15 cellular contexts compared by ENCODE assay signal in the genomic region with DNA sequence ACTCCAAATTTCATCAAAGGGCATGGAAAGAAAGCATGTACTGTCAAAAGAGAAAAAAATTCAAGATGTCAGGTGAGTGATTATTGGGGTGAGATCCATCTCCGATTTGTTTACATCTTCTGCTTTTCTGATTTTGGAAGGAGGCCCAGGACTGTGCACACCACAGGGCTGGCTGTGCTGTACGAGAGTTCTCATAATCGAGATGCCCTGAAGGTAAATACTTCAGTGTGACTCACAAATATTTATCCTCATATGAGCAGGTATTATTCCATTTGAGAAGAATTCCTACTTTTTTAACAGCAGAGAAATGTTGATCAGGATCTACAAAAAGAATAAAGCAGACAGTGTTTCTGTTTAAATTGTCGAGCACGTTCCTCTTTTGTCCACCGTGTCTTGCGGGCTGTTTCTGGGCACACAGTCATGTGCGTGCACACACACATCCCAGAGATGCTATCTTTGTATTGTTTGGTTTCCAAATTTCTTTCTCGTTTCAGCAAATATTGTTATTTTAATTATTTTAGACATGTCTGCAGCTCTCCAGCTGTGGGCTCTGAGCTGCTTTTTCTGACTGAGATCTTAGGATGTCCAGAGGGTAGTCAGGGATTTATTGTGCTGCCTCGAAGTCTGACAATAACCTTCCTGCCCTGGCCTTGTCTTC.
A peak's percentile ranks its signal among the peaks of the same experiment; 100 is the strongest.
DNase-seq lines count a peak whose midpoint lies in the region; ATAC-seq and TF ChIP-seq lines count a peak whose summit lies in the region.
"Had no signal": no experiment of that assay in that cellular context is flagged by ENCODE, and none has a peak within 500 bp of the region (broad histone marks: within the 10 kb centered on the region; RNA-seq: fewer than 3 reads in every experiment).

No MANE protein-coding gene starts in this region.

- intact Hi-C loops in Panc1 (cut with micrococcal nuclease; ENCODE audit: unreplicated experiment), result no loop called here

- H3K27me3 Mint-ChIP-seq in stimulated activated naive B cell treated with anti-CD40 and anti-IgM and Interleukin-4, amounts not matched to agents 10 μg/mL and 1 μg/mL and 100 μg/mL, for 72 hours, result no peaks in the 10 kb centered on the region
- H3K27me3 Mint-ChIP-seq: activated CD4-positive, alpha-beta T cell treated with anti-CD3 and anti-CD28 coated beads, Interleukin-2, amount 10 ng/mL, durations not matched to agents 24 days and 14 days had no signal

- peaks cover 0 to 6% of the 10 kb centered on the region in 2 donors for H3K4me1 Mint-ChIP-seq in stimulated activated naive B cell treated with anti-CD40 and anti-IgM and Interleukin-4, amounts not matched to agents 10 μg/mL and 1 μg/mL and 100 μg/mL, for 72 hours
- H3K4me1 Mint-ChIP-seq: CD4-positive, alpha-beta memory T cell had no signal

- H3K36me3 ChIP-seq in Panc1 (ENCODE audit: control insufficient read depth, insufficient read depth, low read length), result no peaks in the 10 kb centered on the region

- CTCF ChIA-PET in Panc1 (lab: Charles Lee), result no interaction called here

- H3K4me3 Mint-ChIP-seq in stimulated activated naive B cell treated with anti-CD40 and anti-IgM and Interleukin-4, amounts not matched to agents 10 μg/mL and 1 μg/mL and 100 μg/mL, for 72 hours, result no peak overlapping the region
- H3K4me3 Mint-ChIP-seq: activated CD4-positive, alpha-beta T cell treated with anti-CD3 and anti-CD28 coated beads, Interleukin-2, amount 10 ng/mL, durations not matched to agents 24 days and 14 days; activated T-cell treated with anti-CD3 and anti-CD28 coated beads, Interleukin-2, amount 50 U/mL, for 4 hours; CD4-positive, alpha-beta memory T cell; T-helper 17 cell had no signal

- no peaks in the 10 kb centered on the region for H3K36me3 Mint-ChIP-seq in stimulated activated naive B cell treated with anti-CD40 and anti-IgM and Interleukin-4, amounts not matched to agents 10 μg/mL and 1 μg/mL and 100 μg/mL, for 72 hours
- H3K36me3 Mint-ChIP-seq: CD4-positive, alpha-beta memory T cell had no signal

- DNase-seq in ELR (ENCODE audit: low read depth), result peak; percentile 92
- DNase-seq in Panc1 (ENCODE audit: low read depth, low spot score), result no peak
- peak; percentile 51 for DNase-seq in epithelial cell of prostate (ENCODE audit: low read depth, low spot score)
- peak; percentile 66 for DNase-seq in renal cortical epithelial cell (ENCODE audit: low read depth)
- no peak for DNase-seq in ACHN
- DNase-seq in stimulated activated naive B cell treated with anti-CD40 and anti-IgM and Interleukin-4, amounts not matched to agents 10 μg/mL and 1 μg/mL and 100 μg/mL, for 72 hours, result no peak
- no peak for DNase-seq in SHP77 (lab: John Stamatoyannopoulos, UW)
- DNase-seq: activated CD4-positive, alpha-beta T cell treated with anti-CD3 and anti-CD28 coated beads, Interleukin-2, amount 10 ng/mL, durations not matched to agents 24 days and 14 days; activated T-cell treated with anti-CD3 and anti-CD28 coated beads, Interleukin-2, amount 50 U/mL, for 4 hours; CD4-positive, alpha-beta memory T cell; effector memory CD4-positive, alpha-beta T cell; GF-D8; NCI-H2171; stimulated activated CD4-positive, alpha-beta T cell treated with anti-CD3 and anti-CD28 coated beads, Interleukin-2, amount 100 ng/mL, for 48 hours; T-helper 17 cell had no signal

- peak overlapping the region; percentile 66 for H3K27ac ChIP-seq in Panc1 (ENCODE audit: low read length)
- H3K27ac ChIP-seq in epithelial cell of prostate, result peak overlapping the region; percentile 53

- ATAC-seq in Panc1, result peak; percentile 91
- no peak for ATAC-seq in stimulated activated naive B cell treated with anti-CD40 and anti-IgM and Interleukin-4, amounts not matched to agents 10 μg/mL and 1 μg/mL and 100 μg/mL, for 72 hours (replicated peaks)
- ATAC-seq: activated T-cell treated with anti-CD3 and anti-CD28 coated beads, Interleukin-2, amount 50 U/mL, for 4 hours; T-helper 17 cell had no signal

- no peaks in the 10 kb centered on the region for H3K9me3 Mint-ChIP-seq in stimulated activated naive B cell treated with anti-CD40 and anti-IgM and Interleukin-4, amounts not matched to agents 10 μg/mL and 1 μg/mL and 100 μg/mL, for 72 hours
- H3K9me3 Mint-ChIP-seq: activated T-cell treated with anti-CD3 and anti-CD28 coated beads, Interleukin-2, amount 50 U/mL, for 4 hours; CD4-positive, alpha-beta memory T cell had no signal

- peak overlapping the region in 1 of 2 experiments; percentile 6; a peak in 1 of 4 replicates for H3K4me3 ChIP-seq in Panc1 (ENCODE audit: low read depth in 2 of 2, low read length in 2 of 2)

- no TSS peak for BruUV-seq in Panc1 (replicated peaks; lab: Mats Ljungman, UMichigan)

- POLR2A ChIA-PET in Panc1 (lab: Charles Lee), result no interaction called here

- no peaks in the 10 kb centered on the region for H3K9me3 ChIP-seq in Panc1 (ENCODE audit: control insufficient read depth, insufficient read depth, low read depth, low read length)

- peaks cover 31% of the 10 kb centered on the region for H3K4me1 ChIP-seq in Panc1 (ENCODE audit: control insufficient read depth, insufficient read depth, low read length)

- H3K27me3 ChIP-seq in Panc1 (ENCODE audit: control insufficient read depth, insufficient read depth, low read length), result no peaks in the 10 kb centered on the region

- H3K27ac Mint-ChIP-seq in stimulated activated naive B cell treated with anti-CD40 and anti-IgM and Interleukin-4, amounts not matched to agents 10 μg/mL and 1 μg/mL and 100 μg/mL, for 72 hours, result no peak overlapping the region
- H3K27ac Mint-ChIP-seq: activated CD4-positive, alpha-beta T cell treated with anti-CD3 and anti-CD28 coated beads, Interleukin-2, amount 10 ng/mL, durations not matched to agents 24 days and 14 days; CD4-positive, alpha-beta memory T cell; T-helper 17 cell had no signal

- in situ Hi-C loops in Panc1 (cut with HindIII; ENCODE audit: low pct_unique_long_range_greater_than_20kb, low sequenced_read_pairs) (no loop called here), ACHN (cut with HindIII; ENCODE audit: low pct_ligation_motif_present, low pct_unique_long_range_greater_than_20kb, low sequenced_read_pairs) (no loop called here)

- TF ChIP-seq CTCF in Panc1 (IDR thresholded peaks at IDR 0.05), result no peak

Comparison
In these comparisons a context has a peak if more than half of its experiments do, and no peak if none do; other contexts are left out.
1. DNase-seq: peak in ELR (single experiment), epithelial cell of prostate (single experiment) and renal cortical epithelial cell (single experiment); none in Panc1 (single experiment), ACHN (single experiment), stimulated activated naive B cell treated with anti-CD40 and anti-IgM and Interleukin-4, amounts not matched to agents 10 μg/mL and 1 μg/mL and 100 μg/mL, for 72 hours (single experiment) and SHP77 (0 of 2).